ENCODE assay signal across 14 cellular contexts in the genomic region with DNA sequence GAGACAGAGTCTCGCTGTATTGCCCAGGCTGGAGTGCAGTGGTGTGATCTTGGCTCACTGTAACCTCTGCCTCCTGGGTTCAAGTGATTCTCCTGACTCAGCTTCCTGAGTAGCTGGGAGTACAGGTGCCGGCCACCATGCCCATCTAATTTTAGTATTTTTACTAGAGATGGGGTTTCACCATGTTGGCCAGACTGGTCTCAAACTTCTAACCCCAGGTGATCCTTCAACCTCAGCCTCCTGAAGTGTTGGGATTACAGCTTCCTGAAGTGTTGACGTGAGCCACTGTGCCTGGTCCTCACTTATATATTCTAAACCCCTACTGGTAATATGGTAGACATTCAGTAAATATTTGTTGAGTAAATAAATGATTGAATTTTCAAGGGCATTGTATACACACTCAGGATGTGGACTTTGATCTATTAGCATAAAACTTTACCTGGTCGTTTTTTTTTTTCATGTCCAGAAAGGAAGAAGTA.
"Had no signal": no experiment of that assay in that cellular context is flagged by ENCODE, and none has a peak within 500 bp of the region (broad histone marks: within the 10 kb centered on the region; RNA-seq: fewer than 3 reads in every experiment).

No MANE protein-coding gene starts in this region.

- H3K4me3 ChIP-seq: thyroid gland had no signal

- H3K27ac ChIP-seq: neutrophil, thyroid gland had no signal

- H3K36me3 ChIP-seq: neutrophil, thyroid gland had no signal

- H3K27me3 ChIP-seq: neutrophil, thyroid gland had no signal

- ATAC-seq: activated CD8-positive, alpha-beta T cell treated with anti-CD3 and anti-CD28 coated beads, Interleukin-2, amount 10 ng/mL, durations not matched to agents 7 days and 5 days; effector memory CD8-positive, alpha-beta T cell; natural killer cell treated with Interleukin-12 subunit alpha and Interleukin-12 subunit beta and Interleukin-15 and Interleukin-18, amount 100 ng/mL, for 72 hours; sciatic nerve had no signal

- H3K9me3 ChIP-seq: neutrophil, thyroid gland had no signal

- DNase-seq: activated CD4-positive, alpha-beta T cell treated with anti-CD3 and anti-CD28 coated beads, Interleukin-2, amount 10 ng/mL, durations not matched to agents 7 days and 5 days; activated CD8-positive, alpha-beta T cell treated with anti-CD3 and anti-CD28 coated beads, Interleukin-2, amount 10 ng/mL, durations not matched to agents 7 days and 5 days; activated naive CD4-positive, alpha-beta T cell treated with anti-CD3 and anti-CD28 coated beads for 36 hours; activated T-cell treated with anti-CD3 and anti-CD28 coated beads, Interleukin-2, amount 50 U/mL, for 24 hours; caudate nucleus; effector memory CD8-positive, alpha-beta T cell; immature natural killer cell; stimulated activated CD4-positive, alpha-beta T cell treated with anti-CD3 and anti-CD28 coated beads, Interleukin-1b, Interleukin-23, amount 100 ng/mL, for 48 hours; stimulated activated CD8-positive, alpha-beta memory T cell treated with anti-CD3 and anti-CD28 coated beads, Interleukin-4, amount 100 ng/mL, for 48 hours; stimulated activated naive CD4-positive, alpha-beta T cell; thyroid gland had no signal

- H3K4me1 ChIP-seq: thyroid gland had no signal
